In the genomic region with DNA sequence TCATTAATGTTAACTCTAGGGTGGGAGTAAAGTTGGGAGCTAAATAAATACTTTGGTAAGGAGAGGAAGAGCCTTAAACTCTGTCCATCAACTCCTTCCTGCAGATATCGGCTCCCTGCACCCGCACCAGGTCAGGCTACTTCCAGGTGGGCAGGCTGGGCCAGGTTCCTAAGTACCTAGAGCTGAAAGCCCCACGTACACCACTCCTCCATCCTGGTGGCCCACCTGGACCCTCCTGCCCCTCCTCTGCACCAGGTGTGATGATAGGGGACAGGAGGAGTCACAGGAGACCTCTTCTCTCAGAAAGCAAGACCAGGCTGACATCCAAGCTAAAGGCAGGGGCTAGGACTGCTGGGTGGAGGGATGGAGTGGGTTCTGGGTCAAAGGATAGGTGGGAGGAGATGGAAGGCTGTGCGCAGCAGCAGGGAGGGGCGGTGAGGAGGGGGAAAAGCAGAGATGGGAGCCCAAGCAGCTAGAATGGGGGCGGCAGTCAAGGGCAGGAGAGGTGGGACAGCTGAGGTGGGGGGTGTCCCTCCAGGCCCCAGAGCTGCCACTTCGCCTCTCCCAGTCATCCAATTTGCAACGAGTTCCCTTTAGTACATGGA, we compare ENCODE assay signal across 21 cellular contexts. TPM values are rescaled to one million over a fixed set of nuclear protein-coding genes. Genes with fewer than 3 reads are reported as not detected.
DNase-seq lines count a peak whose midpoint lies in the region; ATAC-seq, FAIRE-seq and TF ChIP-seq lines count a peak whose summit lies in the region.
"Had no signal": no experiment of that assay in that cellular context is flagged by ENCODE, and none has a peak within 500 bp of the region (broad histone marks: within the 10 kb centered on the region; RNA-seq: fewer than 3 reads in every experiment).

No MANE protein-coding gene starts in this region.

- peaks cover 14% of the 10 kb centered on the region for H3K9me3 Mint-ChIP-seq in GM23338

- no peaks in the 10 kb centered on the region for H4K20me1 ChIP-seq in GM23338 (replicated peaks; ENCODE audit: insufficient read depth)
- H4K20me1 ChIP-seq in HepG2 (ENCODE audit: insufficient read depth, low read length) = no peaks in the 10 kb centered on the region

- TF ChIP-seq CTCF in GM23338 (conservative IDR thresholded peaks at IDR 0.05; ENCODE audit: low read depth in 2 of 2) = no peak
- no peak for TF ChIP-seq CTCF in HepG2 (CRISPR knock-in tag; IDR thresholded peaks at IDR 0.05)
- no peak for TF ChIP-seq CTCF in A673 (conservative IDR thresholded peaks at IDR 0.05; ENCODE audit: low read depth, low read length)
- no peak for TF ChIP-seq CTCF in tibial nerve (IDR thresholded peaks at IDR 0.05)

- peaks cover 7% of the 10 kb centered on the region for H3K27me3 Mint-ChIP-seq in GM23338 (ENCODE audit: insufficient read depth, low read depth, poor library complexity)

- H3K36me3 Mint-ChIP-seq in GM23338 (ENCODE audit: low read depth) = peaks cover 4% of the 10 kb centered on the region; the same call in 1 of the 3 replicates

- H3K9ac ChIP-seq in NT2/D1 (ENCODE audit: insufficient read length, low read depth) (peak overlapping the region; percentile 33), HepG2 (ENCODE audit: insufficient read depth, low read depth, low read length) (no peak overlapping the region), subcutaneous abdominal adipose tissue (ENCODE audit: low read length in 5 of 5) (no peak overlapping the region)
- H3K9ac ChIP-seq: KMS-11 had no signal

- in situ Hi-C loops in HepG2 (cut with HindIII; ENCODE audit: extremely low pct_ligation_motif_present, low pct_unique_long_range_greater_than_20kb) = no loop called here

- TF ChIP-seq EP300 in HepG2 (IDR thresholded peaks at IDR 0.05; ENCODE audit: low read depth in 2 of 2, low read length in 2 of 2) = no peak
- no peak for TF ChIP-seq EP300 in HepG2 (CRISPR knock-in tag; IDR thresholded peaks at IDR 0.05; ENCODE audit: borderline replicate concordance)
- no peak for TF ChIP-seq EP300 in tibial nerve (IDR thresholded peaks at IDR 0.05)

- H3K4me3 Mint-ChIP-seq in GM23338 = no peak overlapping the region

- no peaks in the 10 kb centered on the region for H3F3A ChIP-seq in GM23338 (replicated peaks; ENCODE audit: low read depth)

- H3K4me1 Mint-ChIP-seq in GM23338 = peaks cover 35% of the 10 kb centered on the region

- H3K36me3 ChIP-seq in GM23338 (ENCODE audit: insufficient read depth) (no peaks in the 10 kb centered on the region), NT2/D1 (ENCODE audit: insufficient read depth, insufficient read length, low read length) (no peaks in the 10 kb centered on the region), HepG2 (replicated peaks in 1 of 2; ENCODE audit: control insufficient read depth in 1 of 2, insufficient read depth in 2 of 2, low read length in 2 of 2) (no peaks in the 10 kb centered on the region), subcutaneous abdominal adipose tissue (ENCODE audit: control insufficient read depth in 5 of 5, insufficient read depth in 5 of 5, low read length in 5 of 5) (no peaks in the 10 kb centered on the region), A673 (ENCODE audit: insufficient read depth, low read length, poor library complexity, severe bottlenecking) (no peaks in the 10 kb centered on the region), tibial nerve (no peaks in the 10 kb centered on the region)
- H3K36me3 ChIP-seq: SJCRH30 had no signal

- DNase-seq in GM23338 (ENCODE audit: low spot score) (peak; percentile 20), NT2/D1 (ENCODE audit: low read depth, low spot score) (no peak), HepG2 (ENCODE audit: low spot score) (no peak), islet precursor cell (no peak), A673 (ENCODE audit: low spot score) (no peak), tibial nerve (ENCODE audit: low spot score in 2 of 2) (no peak), ecto neural progenitor cell (ENCODE audit: low spot score) (no peak)
- DNase-seq: HCEC 1CT, NCI-H1417, NCI-H187, NCI-H2107, NCI-H226, NCI-H526, PC-9, SJCRH30 had no signal

- H3K4me3 ChIP-seq in GM23338 (no peak overlapping the region), NT2/D1 (ENCODE audit: insufficient read length, low read depth) (no peak overlapping the region), HepG2 (replicated peaks in 1 of 3; ENCODE audit: insufficient read depth in 1 of 3, low read depth in 2 of 3, low read length in 3 of 3) (no peak overlapping the region), subcutaneous abdominal adipose tissue (ENCODE audit: low read depth in 1 of 5, low read length in 5 of 5) (peak overlapping the region in 1 of 5 donors; percentile 9), A673 (ENCODE audit: low read depth, low read length, poor library complexity, severe bottlenecking) (no peak overlapping the region), tibial nerve (no peak overlapping the region)
- H3K4me3 ChIP-seq: PC-9, SJCRH30 had no signal

- H3K9me3 ChIP-seq in NT2/D1 (ENCODE audit: insufficient read depth, low read length) (peaks cover 10% of the 10 kb centered on the region; the same call in 1 of the 2 replicates), HepG2 (ENCODE audit: low read length) (no peaks in the 10 kb centered on the region), subcutaneous abdominal adipose tissue (ENCODE audit: control insufficient read depth in 5 of 5, low read length in 5 of 5) (peaks cover 0 to 9% (median 8%) of the 10 kb centered on the region in 5 donors), A673 (ENCODE audit: low read depth, low read length, poor library complexity, severe bottlenecking) (no peaks in the 10 kb centered on the region), tibial nerve (peaks cover 0 to 12% (median 0%) of the 10 kb centered on the region in 4 donors)
- H3K9me3 ChIP-seq: SJCRH30 had no signal

- BruUV-seq in HepG2 (replicated peaks; lab: Mats Ljungman, UMichigan) (no TSS peak), A673 (replicated peaks; lab: Mats Ljungman, UMichigan) (no TSS peak)

- TF ChIP-seq RAD21 in HepG2 (CRISPR knock-in tag; IDR thresholded peaks at IDR 0.05) = no peak

- H3K4me1 ChIP-seq in GM23338 (ENCODE audit: insufficient read depth) (peaks cover 37% of the 10 kb centered on the region), NT2/D1 (ENCODE audit: insufficient read depth, insufficient read length) (peaks cover 17% of the 10 kb centered on the region), HepG2 (ENCODE audit: insufficient read depth, low read length) (peaks cover 12% of the 10 kb centered on the region), subcutaneous abdominal adipose tissue (ENCODE audit: control insufficient read depth in 5 of 5, insufficient read depth in 5 of 5, low read length in 5 of 5) (peaks cover 4 to 16% (median 15%) of the 10 kb centered on the region in 5 donors), A673 (ENCODE audit: insufficient read depth, low read length, poor library complexity, severe bottlenecking) (no peaks in the 10 kb centered on the region), tibial nerve (peaks cover 0 to 7% (median 0%) of the 10 kb centered on the region in 4 donors)
- H3K4me1 ChIP-seq: SJCRH30 had no signal

- CTCF ChIA-PET in HepG2 (lab: Yijun Ruan, JAX; ENCODE audit: low intra/inter-chr PET ratio, low total read pairs) = no interaction called here
- CTCF ChIA-PET in A673 (lab: Charles Lee) = no interaction called here

- H3K27ac ChIP-seq in GM23338 (ENCODE audit: low read depth) (no peak overlapping the region), HepG2 (ENCODE audit: extremely low read length, insufficient read depth, low read length) (no peak overlapping the region), subcutaneous abdominal adipose tissue (ENCODE audit: low read depth, low read length) (peak overlapping the region; percentile 63), A673 (ENCODE audit: low read depth, low read length, poor library complexity, severe bottlenecking) (no peak overlapping the region), tibial nerve (no peak overlapping the region)
- H3K27ac ChIP-seq: C4-2B, KMS-11, PC-9, SJCRH30 had no signal

- H3K4me2 ChIP-seq in GM23338 (0 out of 2 replicates have a peak overlapping the region, but pooled peaks have one; percentile 1), HepG2 (ENCODE audit: low read depth, low read length) (no peak overlapping the region)
- H3K4me2 ChIP-seq: KMS-11, PC-9 had no signal

- FAIRE-seq in HepG2 (lab: Jason Lieb, UNC) = no peak
- FAIRE-seq: D721Med, GM12892, GM18507 had no signal

- WGBS in HepG2 (ENCODE audit: low lambda C conversion rate) = 32% methylated on average over 8 of the region's 8 CpGs
- 50 to 59% methylated on average over 8 of the region's 8 CpGs for WGBS in tibial nerve, 2 donors

- H2AFZ ChIP-seq in GM23338 (peak overlapping the region; percentile 90), HepG2 (ENCODE audit: low read length) (no peak overlapping the region)
- H2AFZ ChIP-seq: PC-9 had no signal

- POLR2A ChIA-PET in HepG2 (lab: Yijun Ruan, JAX) (no interaction called here), A673 (lab: Charles Lee; ENCODE audit: low non-redundant PET) (no interaction called here)

- no peaks in the 10 kb centered on the region for H3K9me2 ChIP-seq in GM23338 (ENCODE audit: insufficient read depth)

- no peak for TF ChIP-seq POLR2A in HepG2 (IDR thresholded peaks at IDR 0.05; ENCODE audit: insufficient read depth in 1 of 2, low read depth in 2 of 2, low read length in 2 of 2)
- TF ChIP-seq POLR2A in tibial nerve (IDR thresholded peaks at IDR 0.05) = no peak

- H3K27me3 ChIP-seq in GM23338 (ENCODE audit: insufficient read depth) (no peaks in the 10 kb centered on the region), NT2/D1 (ENCODE audit: insufficient read depth, insufficient read length) (no peaks in the 10 kb centered on the region), HepG2 (ENCODE audit: control insufficient read depth in 1 of 2, insufficient read depth in 2 of 2, low read length in 2 of 2) (peaks cover 0 to 31% of the 10 kb centered on the region in 2 experiments; a peak in 2 of 5 replicates), subcutaneous abdominal adipose tissue (ENCODE audit: control insufficient read depth in 5 of 5, insufficient read depth in 4 of 5, low read length in 5 of 5) (no peaks in the 10 kb centered on the region), A673 (replicated peaks; ENCODE audit: insufficient read depth, low read depth, low read length, poor library complexity) (no peaks in the 10 kb centered on the region), tibial nerve (no peaks in the 10 kb centered on the region)
- H3K27me3 ChIP-seq: SJCRH30 had no signal

- peak; percentile 48 for ATAC-seq in GM23338
- ATAC-seq in HepG2 = no peak

- H3K27ac Mint-ChIP-seq in GM23338 = no peak overlapping the region

- intact Hi-C loops in HepG2 (cut with micrococcal nuclease; ENCODE audit: unreplicated experiment) = no loop called here
- intact Hi-C loops in A673 (cut with micrococcal nuclease; ENCODE audit: unreplicated experiment) = no loop called here

- no peaks in the 10 kb centered on the region for H3K79me2 ChIP-seq in GM23338 (replicated peaks; ENCODE audit: insufficient read depth)
- H3K79me2 ChIP-seq in HepG2 (ENCODE audit: insufficient read depth, low read length) = no peaks in the 10 kb centered on the region

RNA-seq across cellular contexts. Expression of a gene that starts 15.3 kb away (rescaled TPM):
- 0.54 and 1.5 TPM in 2 replicates for total RNA-seq in GM23338 (2014; rRNA removed; shearing (Covaris generic))
- 1.3 and 1.4 TPM in 2 replicates for polyA plus RNA-seq in GM23338 (2016; fragmentation: Nextera tagmentation; extraction: Ambion mirVana)
- total RNA-seq in HepG2 (2016; rRNA removed; fragmentation: Illumina TruSeq; extraction: Trizol) = not detected in 2 replicates
- not detected in 2 replicates for total RNA-seq in HepG2 (2016; cell fraction: cytosol; rRNA removed; fragmentation: Illumina TruSeq; extraction: Trizol; ENCODE audit: low read depth)
- total RNA-seq in HepG2 (2016; cell fraction: insoluble cytoplasmic fraction; rRNA removed; fragmentation: Illumina TruSeq; extraction: Trizol) = not detected in 2 replicates
- not detected in 2 replicates for total RNA-seq in HepG2 (2016; cell fraction: membrane; rRNA removed; fragmentation: Illumina TruSeq; extraction: Trizol)
- not detected in 2 replicates for total RNA-seq in HepG2 (2016; cell fraction: nucleus; rRNA removed; fragmentation: Illumina TruSeq; extraction: Trizol)
- not detected in 2 replicates for polyA plus RNA-seq in HepG2 (2011; rRNA removed)
- not detected in 2 replicates for polyA plus RNA-seq in HepG2 (2011; cell fraction: cytosol; rRNA removed)
- not detected in 2 replicates for polyA plus RNA-seq in HepG2 (2011; cell fraction: nucleus; rRNA removed)
- not detected in 2 replicates for polyA plus RNA-seq in HepG2 (2012)
- polyA plus RNA-seq in HepG2 (2016; cell fraction: cytosol; fragmentation: Illumina TruSeq; extraction: Trizol; ENCODE audit: low read depth) = not detected in 2 replicates
- polyA plus RNA-seq in HepG2 (2016; cell fraction: insoluble cytoplasmic fraction; fragmentation: Illumina TruSeq; extraction: Trizol; ENCODE audit: low read depth) = not detected in 2 replicates
- not detected in 2 replicates for polyA plus RNA-seq in HepG2 (2016; cell fraction: membrane; fragmentation: Illumina TruSeq; extraction: Trizol; ENCODE audit: low read depth)
- polyA plus RNA-seq in HepG2 (2016; cell fraction: nucleus; fragmentation: Illumina TruSeq; extraction: Trizol; ENCODE audit: insufficient read depth, low read depth) = not detected in 2 replicates
- polyA minus RNA-seq in HepG2 (2011; rRNA and poly(A)+ RNA removed; ENCODE audit: low replicate concordance) = 0.40 TPM in 1 of 2 replicates, not detected in the other
- not detected in 2 replicates for polyA minus RNA-seq in HepG2 (2011; cell fraction: cytosol; rRNA and poly(A)+ RNA removed)
- polyA minus RNA-seq in HepG2 (2011; cell fraction: nucleus; rRNA and poly(A)+ RNA removed) = not detected in 2 replicates
- 107 and 117 TPM in 2 replicates for total RNA-seq in A673 (2021)
- total RNA-seq in tibial nerve = 1 to 10 TPM; 1.3 to 3.3 (median 1.9) TPM

Comparison
In these comparisons a context has a peak if more than half of its experiments do, and no peak if none do; other contexts are left out.
1. RNA of a gene that starts 15.3 kb away (total RNA-seq): 107 to 117 TPM in A673; 1.3 to 3.3 TPM in tibial nerve, 0.54 to 1.5 TPM in GM23338 and not detected in HepG2; every median in the first group is over 10 times any median in the second.